Comparison of ENCODE assay signal across 10 cellular contexts in the genomic region with DNA sequence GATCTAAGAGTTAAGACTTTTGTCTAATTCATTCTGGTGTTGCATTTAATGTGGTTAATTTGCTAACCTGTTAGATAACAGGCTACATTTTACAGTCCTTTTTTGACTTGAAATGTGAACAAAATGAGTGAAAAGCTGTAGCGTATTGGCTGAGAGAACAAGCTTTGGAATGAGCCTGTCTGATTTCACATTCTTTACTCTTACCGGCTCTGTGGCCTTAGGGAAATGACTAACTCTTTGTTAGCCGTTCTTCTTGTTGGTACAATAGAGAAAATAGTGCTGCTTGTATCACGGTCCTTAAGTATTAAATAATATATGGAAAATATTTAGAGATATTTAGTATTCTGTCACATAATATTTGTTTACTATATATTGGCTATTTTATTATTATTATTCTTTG. TPM values are rescaled to one million over a fixed set of nuclear protein-coding genes. Genes with fewer than 3 reads are reported as not detected.
DNase-seq lines count a peak whose midpoint lies in the region; ATAC-seq and TF ChIP-seq lines count a peak whose summit lies in the region.
"Had no signal": no experiment of that assay in that cellular context is flagged by ENCODE, and none has a peak within 500 bp of the region (broad histone marks: within the 10 kb centered on the region; RNA-seq: fewer than 3 reads in every experiment).

No MANE protein-coding gene starts in this region.

- ATAC-seq in GM18858 (IDR thresholded peaks at IDR 0.05; ENCODE audit: unreplicated experiment) (no peak), T-helper 17 cell (no peak)

- TF ChIP-seq CTCF in NB4 (IDR thresholded peaks at IDR 0.05; ENCODE audit: low read depth, low read length) = no peak
- no peak for TF ChIP-seq CTCF in neural crest cell (conservative IDR thresholded peaks at IDR 0.05)
- no peak for TF ChIP-seq CTCF in vagina (IDR thresholded peaks at IDR 0.05)

- H3K4me3 Mint-ChIP-seq in neural crest cell (peak overlapping the region; percentile 99), T-helper 17 cell (no peak overlapping the region)

- H3K9me3 ChIP-seq in vagina (no peaks in the 10 kb centered on the region), T-helper 17 cell (ENCODE audit: control insufficient read depth, low read length, poor library complexity, severe bottlenecking) (no peaks in the 10 kb centered on the region)
- H3K9me3 ChIP-seq: SJSA1 had no signal

- H3K27me3 ChIP-seq in vagina = no peaks in the 10 kb centered on the region
- H3K27me3 ChIP-seq: SJSA1 had no signal

- H3K4me1 Mint-ChIP-seq in neural crest cell (peaks cover 20% of the 10 kb centered on the region), T-helper 17 cell (peaks cover 19% of the 10 kb centered on the region)

- H3K4me1 ChIP-seq in vagina = peaks cover 23% of the 10 kb centered on the region

- no peaks in the 10 kb centered on the region for H3K9me3 Mint-ChIP-seq in neural crest cell

- no peaks in the 10 kb centered on the region for H3K36me3 ChIP-seq in vagina
- H3K36me3 ChIP-seq: SJSA1 had no signal

- H3K27ac Mint-ChIP-seq in neural crest cell (ENCODE audit: unreplicated experiment) = no peak overlapping the region
- H3K27ac Mint-ChIP-seq in T-helper 17 cell = no peak overlapping the region

- intact Hi-C loops in vagina (cut with DNase I) = no loop called here

- in situ Hi-C loops in Caki2 (cut with HindIII; ENCODE audit: low pct_unique_long_range_greater_than_20kb, low sequenced_read_pairs) = no loop called here

- no peak for TF ChIP-seq POLR2A in NB4 (IDR thresholded peaks at IDR 0.05; ENCODE audit: extremely low read depth, insufficient read length)
- TF ChIP-seq POLR2A in vagina (IDR thresholded peaks at IDR 0.05) = no peak

- H3K4me3 ChIP-seq in NB4 (ENCODE audit: low read depth, low read length) (peak overlapping the region; percentile 33), vagina (no peak overlapping the region)

- H3K36me3 Mint-ChIP-seq in neural crest cell (ENCODE audit: low read depth) = no peaks in the 10 kb centered on the region
- peaks cover 3% of the 10 kb centered on the region for H3K36me3 Mint-ChIP-seq in T-helper 17 cell (ENCODE audit: low read depth)

- no peak overlapping the region for H3K27ac ChIP-seq in vagina

- H3K27me3 Mint-ChIP-seq in neural crest cell (ENCODE audit: low read depth) = peaks cover 16% of the 10 kb centered on the region
- H3K27me3 Mint-ChIP-seq in T-helper 17 cell = peaks cover 10% of the 10 kb centered on the region

- DNase-seq in Caki2 (ENCODE audit: low read depth) = peak; percentile 10
- no peak for DNase-seq in NB4 (ENCODE audit: low read depth)
- peak; percentile 89 for DNase-seq in dedifferentiated amniotic fluid mesenchymal stem cell (ENCODE audit: extremely low spot score)
- no peak for DNase-seq in neural crest cell (ENCODE audit: low read depth, low spot score)
- no peak for DNase-seq in NCI-H774 (lab: John Stamatoyannopoulos, UW)
- no peak for DNase-seq in vagina (ENCODE audit: extremely low spot score in 2 of 2)
- no peak for DNase-seq in T-helper 17 cell
- DNase-seq: nucleus accumbens had no signal

RNA-seq across cellular contexts. Expression of a gene that starts 1.9 kb away (rescaled TPM):
- 49.3 and 94.1 TPM in 2 replicates for total RNA-seq in Caki2 (2014; rRNA removed; shearing (Covaris generic); ENCODE audit: low replicate concordance)
- total RNA-seq in neural crest cell (34.4 and 39.1 TPM in 2 replicates), vagina (38.1 TPM), T-helper 17 cell (10 to 100 TPM; 16.1 to 19.5 TPM)

RNA-seq across cellular contexts. Expression of a gene that starts 12.3 kb away (rescaled TPM):
- 3.5 and 4.8 TPM in 2 replicates for total RNA-seq in Caki2 (2014; rRNA removed; shearing (Covaris generic); ENCODE audit: low replicate concordance)
- total RNA-seq in neural crest cell = 5.2 and 6.1 TPM in 2 replicates
- total RNA-seq in vagina = 1.5 TPM
- total RNA-seq in T-helper 17 cell = not detected

Comparison
In these comparisons a context has a peak if more than half of its experiments do, and no peak if none do; other contexts are left out.
1. DNase-seq: peak in Caki2 (single experiment) and dedifferentiated amniotic fluid mesenchymal stem cell (single experiment); none in NB4 (single experiment), neural crest cell (single experiment), NCI-H774 (single experiment), vagina (0 of 2) and T-helper 17 cell (0 of 3).